Comparison of ENCODE assay signal across 8 cellular contexts in genomic region chr16:684067-684794, GRCh38. TPM values are rescaled to one million over a fixed set of nuclear protein-coding genes. Genes with fewer than 3 reads are reported as not detected.
DNase-seq lines count a peak whose midpoint lies in the region; ATAC-seq and TF ChIP-seq lines count a peak whose summit lies in the region.

A gene with protein sequence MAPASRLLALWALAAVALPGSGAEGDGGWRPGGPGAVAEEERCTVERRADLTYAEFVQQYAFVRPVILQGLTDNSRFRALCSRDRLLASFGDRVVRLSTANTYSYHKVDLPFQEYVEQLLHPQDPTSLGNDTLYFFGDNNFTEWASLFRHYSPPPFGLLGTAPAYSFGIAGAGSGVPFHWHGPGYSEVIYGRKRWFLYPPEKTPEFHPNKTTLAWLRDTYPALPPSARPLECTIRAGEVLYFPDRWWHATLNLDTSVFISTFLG (minus strand): TSS chr16:684334. CDS start chr16:684319, 15 bp downstream.

- peak within 1 kb of the TSS; percentile 85 for H3K27ac ChIP-seq in angular gyrus (ENCODE audit: low read depth, low read length)
- peak within 1 kb of the TSS; percentile 68 for H3K27ac ChIP-seq in psoas muscle

- H3K36me3 ChIP-seq in psoas muscle (ENCODE audit: insufficient read depth in 1 of 2, low read depth in 1 of 2): peaks cover 5 to 34% of the 10 kb centered on the region in 2 donors

- H3K9me3 ChIP-seq in psoas muscle: no peaks in the 10 kb centered on the region

- peak; percentile 82 for DNase-seq in NCI-H187 treated with DMSO at 0.1 percent for 48 hours (lab: John Stamatoyannopoulos, UW)
- peak; percentile 99 for DNase-seq in left ventricle myocardium superior
- DNase-seq in psoas muscle: peak; percentile 99
- DNase-seq in ureter (ENCODE audit: low spot score): peak; percentile 96

- peak; percentile 65 for ATAC-seq in GM18498 (IDR thresholded peaks at IDR 0.05; ENCODE audit: unreplicated experiment)
- peak; percentile 55 for ATAC-seq in HG02884 (IDR thresholded peaks at IDR 0.05; ENCODE audit: unreplicated experiment)
- peak; percentile 63 for ATAC-seq in left ventricle myocardium superior
- peak; percentile 69 to 75 (median 72) for ATAC-seq in psoas muscle

- intact Hi-C loops in T-helper 2 cell treated with Interferon-gamma antibody and Interleukin-4, amounts not matched to agents 100 ng/mL and 5 ng/mL, for 36 hours (cut with micrococcal nuclease): loop anchor here (1.0 kb wide), 1 partner anchor 48 kb away; the partner anchor contains the start of gene METTL26
- intact Hi-C loops in left ventricle myocardium superior (cut with micrococcal nuclease): no loop called here
- intact Hi-C loops in psoas muscle (cut with DNase I): no loop called here

- WGBS in psoas muscle, 3 donors: 1% methylated on average over 55 to 91 of the region's 91 CpGs

- peak within 1 kb of the TSS; percentile 79 for H3K4me3 ChIP-seq in psoas muscle

- H3K4me1 ChIP-seq in psoas muscle: peaks cover 50% of the 10 kb centered on the region

- no peaks in the 10 kb centered on the region for H3K27me3 ChIP-seq in psoas muscle (ENCODE audit: insufficient read depth in 3 of 3, low read length in 2 of 3)

- no peak for TF ChIP-seq CTCF in psoas muscle (IDR thresholded peaks at IDR 0.05)

RNA-seq across cellular contexts. Expression of the gene that starts here (rescaled TPM):
- total RNA-seq in T-helper 2 cell treated with Interferon-gamma antibody and Interleukin-4, amounts not matched to agents 100 ng/mL and 5 ng/mL, for 36 hours: 37.2 and 41.3 TPM in 2 replicates
- 49.0 TPM for total RNA-seq in left ventricle myocardium superior
- total RNA-seq in psoas muscle: 10 to 100 TPM; 19.1 to 27.5 (median 23.1) TPM
- polyA plus RNA-seq in psoas muscle: 10 to 100 TPM; 25.5 to 63.5 (median 41.5) TPM
- total RNA-seq in ureter: 63.4 TPM

Comparison
In these comparisons a context has a peak if more than half of its experiments do, and no peak if none do; other contexts are left out.
1. Peak in every context shown above with its lines: DNase-seq, ATAC-seq, H3K4me3 ChIP-seq and H3K27ac ChIP-seq.